8 cellular contexts compared by ENCODE assay signal in the genomic region with DNA sequence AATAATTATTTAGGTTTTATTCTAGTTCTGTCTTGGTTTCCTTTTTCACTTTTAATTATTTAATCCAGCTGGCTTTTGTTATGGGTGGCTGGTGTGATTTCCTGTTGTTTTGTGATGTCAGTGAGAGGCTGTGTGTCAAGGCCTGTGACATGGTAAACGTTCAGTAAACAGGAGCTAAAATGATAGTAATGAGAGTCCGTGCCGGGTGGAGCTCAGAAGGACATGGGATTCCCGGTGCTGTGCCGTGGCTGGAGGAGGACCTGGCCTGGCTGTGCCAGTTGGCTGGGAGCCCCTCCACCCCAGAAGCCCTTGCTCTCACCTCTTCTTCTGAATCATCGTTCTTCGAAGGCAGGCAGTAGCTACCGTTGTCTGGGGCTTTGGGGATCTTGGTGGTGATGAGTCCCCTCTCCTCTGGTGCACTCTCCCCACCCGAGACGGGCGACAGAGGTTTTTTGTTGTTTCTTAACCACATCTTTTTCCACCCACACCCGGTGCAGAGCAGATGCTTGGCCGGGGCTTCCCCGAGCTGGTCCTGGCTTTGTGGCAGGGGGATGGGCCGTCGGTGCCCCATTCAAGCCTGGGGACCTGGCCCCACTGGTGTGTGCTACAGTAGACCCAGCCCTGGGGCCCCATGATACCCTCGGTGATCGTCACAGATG. TPM values are rescaled to one million over a fixed set of nuclear protein-coding genes. Genes with fewer than 3 reads are reported as not detected.
A peak's percentile ranks its signal among the peaks of the same experiment; 100 is the strongest.
DNase-seq lines count a peak whose midpoint lies in the region; ATAC-seq and TF ChIP-seq lines count a peak whose summit lies in the region.

No MANE protein-coding gene starts in this region.

- H3K4me1 ChIP-seq in breast epithelium (no peaks in the 10 kb centered on the region), lung (ENCODE audit: control insufficient read depth in 2 of 2, insufficient read depth in 2 of 2, low read length in 2 of 2) (peaks cover 18 to 52% of the 10 kb centered on the region in 2 donors)

- no peak for TF ChIP-seq POLR2A in breast epithelium (IDR thresholded peaks at IDR 0.05)

- H3K36me3 Mint-ChIP-seq in WTC11 = no peaks in the 10 kb centered on the region; the same call in 1 of the 2 replicates

- ATAC-seq in HG03439 (IDR thresholded peaks at IDR 0.05; ENCODE audit: unreplicated experiment) (peak; percentile 73), WTC11 (peak; percentile 10), lung (ENCODE audit: insufficient read depth, low FRiP score) (no peak)

- H3K4me3 ChIP-seq in breast epithelium = peak overlapping the region; percentile 11 to 43 (median 22)
- H3K4me3 ChIP-seq in lung = no peak overlapping the region
- no peak overlapping the region for H3K4me3 ChIP-seq in H7 (ENCODE audit: insufficient read depth, low read depth, low read length)

- no peaks in the 10 kb centered on the region for H3K36me3 ChIP-seq in breast epithelium
- H3K36me3 ChIP-seq in lung (ENCODE audit: control insufficient read depth in 2 of 2, insufficient read depth in 2 of 2, low read length in 2 of 2) = peaks cover 0 to 1% of the 10 kb centered on the region in 2 donors
- H3K36me3 ChIP-seq in H7 (replicated peaks; ENCODE audit: control insufficient read depth, insufficient read depth, low read length) = no peaks in the 10 kb centered on the region; the same call in 1 of the 2 replicates

- peak; percentile 44 for DNase-seq in NCI-H748 (lab: John Stamatoyannopoulos, UW; ENCODE audit: unreplicated experiment)
- DNase-seq in NCI-H748 treated with DMSO at 0.1 percent for 48 hours (lab: John Stamatoyannopoulos, UW) = no peak
- DNase-seq in WTC11 (ENCODE audit: low spot score) = no peak
- DNase-seq in breast epithelium (ENCODE audit: low spot score in 2 of 2) = no peak
- DNase-seq in lung (ENCODE audit: low spot score) = no peak
- DNase-seq in stimulated activated CD8-positive, alpha-beta memory T cell treated with anti-CD3 and anti-CD28 coated beads, Interleukin-4, amount 100 ng/mL, for 1 hour (ENCODE audit: low read depth in 2 of 2, low spot score in 1 of 2) = peak; percentile 65 to 76
- no peak for DNase-seq in H7

- peak overlapping the region; percentile 4; the same call in 1 of the 2 replicates for H3K4me3 Mint-ChIP-seq in WTC11

- no peaks in the 10 kb centered on the region for H3K27me3 ChIP-seq in breast epithelium
- no peaks in the 10 kb centered on the region for H3K27me3 ChIP-seq in lung (ENCODE audit: control insufficient read depth, insufficient read depth)
- H3K27me3 ChIP-seq in H7 (ENCODE audit: control insufficient read depth, insufficient read depth, low read length) = no peaks in the 10 kb centered on the region

- TF ChIP-seq CTCF in WTC11 (IDR thresholded peaks at IDR 0.05) (no peak), breast epithelium (IDR thresholded peaks at IDR 0.05) (no peak), lung (IDR thresholded peaks at IDR 0.05; ENCODE audit: control extremely low read depth, extremely low read depth) (no peak)

- peaks cover 56% of the 10 kb centered on the region for H3K4me1 Mint-ChIP-seq in WTC11

- peak overlapping the region; percentile 95 for H3K27ac Mint-ChIP-seq in WTC11

- H3K27me3 Mint-ChIP-seq in WTC11 (ENCODE audit: low read depth) = no peaks in the 10 kb centered on the region

- H3K9me3 ChIP-seq in breast epithelium (no peaks in the 10 kb centered on the region), lung (ENCODE audit: control insufficient read depth in 2 of 2, insufficient read depth in 1 of 2, low read length in 1 of 2) (no peaks in the 10 kb centered on the region)

- POLR2A ChIA-PET in WTC11 (lab: Charles Lee) = interaction anchor here (0.7 to 1.3 kb wide), 2 partner anchors 10 to 11 kb away, joined by 3 to 4 read pairs; no protein-coding TSS in a partner anchor

- 13 to 18% methylated on average over 18 of the region's 18 CpGs for WGBS in lung, 2 donors

- H3K9me3 Mint-ChIP-seq in WTC11 = no peaks in the 10 kb centered on the region

- peak overlapping the region; percentile 56 to 81 for H3K27ac ChIP-seq in breast epithelium
- peak overlapping the region; percentile 48 to 90 for H3K27ac ChIP-seq in lung (ENCODE audit: low read depth in 1 of 2, low read length in 1 of 2)

- intact Hi-C loops in breast epithelium (cut with DNase I; ENCODE audit: low total_unique reads) = no loop called here

- CTCF ChIA-PET in WTC11 (lab: Charles Lee) = interaction anchor here (0.5 to 3.5 kb wide), 9 partner anchors 10 to 266 kb away, joined by 4 to 35 read pairs (median 5); no protein-coding TSS in a partner anchor

TF ChIP-seq in WTC11, 78 proteins besides CTCF, POLR2A, EP300 and RAD21:
- TF ChIP-seq, protein P1, sequence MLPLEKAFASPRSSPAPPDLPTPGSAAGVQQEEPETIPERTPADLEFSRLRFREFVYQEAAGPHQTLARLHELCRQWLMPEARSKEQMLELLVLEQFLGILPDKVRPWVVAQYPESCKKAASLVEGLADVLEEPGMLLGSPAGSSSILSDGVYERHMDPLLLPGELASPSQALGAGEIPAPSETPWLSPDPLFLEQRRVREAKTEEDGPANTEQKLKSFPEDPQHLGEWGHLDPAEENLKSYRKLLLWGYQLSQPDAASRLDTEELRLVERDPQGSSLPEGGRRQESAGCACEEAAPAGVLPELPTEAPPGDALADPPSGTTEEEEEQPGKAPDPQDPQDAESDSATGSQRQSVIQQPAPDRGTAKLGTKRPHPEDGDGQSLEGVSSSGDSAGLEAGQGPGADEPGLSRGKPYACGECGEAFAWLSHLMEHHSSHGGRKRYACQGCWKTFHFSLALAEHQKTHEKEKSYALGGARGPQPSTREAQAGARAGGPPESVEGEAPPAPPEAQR (CRISPR knock-in tag; IDR thresholded peaks at IDR 0.05) = no peak
- no peak for TF ChIP-seq ZNF121 (CRISPR knock-in tag; IDR thresholded peaks at IDR 0.05)
- no peak for TF ChIP-seq ZNF423 (CRISPR knock-in tag; IDR thresholded peaks at IDR 0.05)
- TF ChIP-seq, protein P2, sequence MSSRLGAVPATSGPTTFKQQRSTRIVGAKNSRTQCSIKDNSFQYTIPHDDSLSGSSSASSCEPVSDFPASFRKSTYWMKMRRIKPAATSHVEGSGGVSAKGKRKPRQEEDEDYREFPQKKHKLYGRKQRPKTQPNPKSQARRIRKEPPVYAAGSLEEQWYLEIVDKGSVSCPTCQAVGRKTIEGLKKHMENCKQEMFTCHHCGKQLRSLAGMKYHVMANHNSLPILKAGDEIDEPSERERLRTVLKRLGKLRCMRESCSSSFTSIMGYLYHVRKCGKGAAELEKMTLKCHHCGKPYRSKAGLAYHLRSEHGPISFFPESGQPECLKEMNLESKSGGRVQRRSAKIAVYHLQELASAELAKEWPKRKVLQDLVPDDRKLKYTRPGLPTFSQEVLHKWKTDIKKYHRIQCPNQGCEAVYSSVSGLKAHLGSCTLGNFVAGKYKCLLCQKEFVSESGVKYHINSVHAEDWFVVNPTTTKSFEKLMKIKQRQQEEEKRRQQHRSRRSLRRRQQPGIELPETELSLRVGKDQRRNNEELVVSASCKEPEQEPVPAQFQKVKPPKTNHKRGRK (CRISPR knock-in tag; IDR thresholded peaks at IDR 0.05; ENCODE audit: borderline replicate concordance) = no peak
- no peak for TF ChIP-seq ZNF416 (CRISPR knock-in tag; IDR thresholded peaks at IDR 0.05)
TF ChIP-seq in WTC11: peak in this region for 0.

RNA-seq across cellular contexts. Expression of gene SH2B3, which starts 29.1 kb away (rescaled TPM):
- total RNA-seq in WTC11 (2021) = 20.5 to 31.8 TPM (median 20.7 TPM) in 3 replicates
- total RNA-seq in breast epithelium = 10 to 100 TPM; 13.9 to 27.4 (median 17.4) TPM
- total RNA-seq in lung = 10 to 100 TPM; 16.2 to 46.0 TPM
- 10 to 100 TPM in 1 of 2 donors, 1 to 10 TPM in 1; 9.6 to 19.6 TPM for polyA plus RNA-seq in lung
- total RNA-seq in H7 (2014; rRNA removed; shearing (Covaris generic)) = 21.8 and 26.8 TPM in 2 replicates

Comparison
In these comparisons a context has a peak if more than half of its experiments do, and no peak if none do; other contexts are left out.
1. DNase-seq: peak in NCI-H748 (single experiment) and stimulated activated CD8-positive, alpha-beta memory T cell treated with anti-CD3 and anti-CD28 coated beads, Interleukin-4, amount 100 ng/mL, for 1 hour (2 of 2); none in NCI-H748 treated with DMSO at 0.1 percent for 48 hours (single experiment), WTC11 (single experiment), breast epithelium (0 of 2), lung (single experiment) and H7 (single experiment).
2. H3K4me3 ChIP-seq: peak in breast epithelium (3 of 3); none in lung (single experiment) and H7 (single experiment).